8 cellular contexts compared by ENCODE assay signal in the genomic region with DNA sequence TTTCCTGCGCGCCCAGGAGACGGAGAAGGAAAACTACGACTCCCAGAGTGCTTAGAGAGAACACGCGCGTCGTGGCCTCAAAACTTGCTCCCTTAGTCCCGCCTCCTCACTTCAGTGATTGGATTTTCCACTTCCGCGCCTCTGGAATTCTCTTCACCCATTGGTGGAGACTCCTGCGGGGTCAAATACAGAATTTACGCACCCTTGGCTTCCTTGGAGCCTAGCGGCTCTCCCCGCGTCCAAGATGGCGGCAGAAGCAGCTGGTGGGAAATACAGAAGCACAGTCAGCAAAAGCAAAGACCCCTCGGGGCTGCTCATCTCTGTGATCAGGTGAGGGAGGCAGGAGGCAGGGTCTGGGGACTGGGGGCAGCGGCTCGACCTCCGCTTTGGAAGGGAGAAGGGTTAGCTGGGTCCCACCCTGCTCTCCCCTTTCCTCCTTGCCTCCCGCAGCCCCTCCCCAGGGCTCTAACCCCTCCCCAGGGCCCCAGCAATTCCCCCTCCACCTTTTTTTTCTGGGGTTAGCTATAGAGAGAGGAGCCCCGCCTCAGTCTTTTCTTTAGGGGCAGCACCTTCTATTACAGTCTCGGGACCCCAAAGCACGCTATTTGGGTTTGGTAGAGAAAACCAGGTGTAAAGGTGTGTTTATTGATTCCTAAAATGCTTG. TPM values are rescaled to one million over a fixed set of nuclear protein-coding genes. Genes with fewer than 3 reads are reported as not detected.
DNase-seq lines count a peak whose midpoint lies in the region; FAIRE-seq and TF ChIP-seq lines count a peak whose summit lies in the region.

TSS of gene EXOC4 (plus strand) at position 221 of the 664 bp plus-strand sequence.

- peak within 1 kb of the TSS; percentile 94 for H3K18ac ChIP-seq in neuronal stem cell (ENCODE audit: low read length)

- DNase-seq in GM03348 (ENCODE audit: low spot score) (peak; percentile 97), HFF-Myc (ENCODE audit: extremely low read depth, low read depth) (peak; percentile 96), NAMALWA (ENCODE audit: low spot score) (peak; percentile 100), SK-N-DZ (ENCODE audit: low spot score) (peak; percentile 99), frontal cortex (ENCODE audit: low spot score in 2 of 2) (peak; percentile 70 to 85), neuronal stem cell (ENCODE audit: low spot score) (peak; percentile 98)
- DNase-seq in activated naive CD4-positive, alpha-beta T cell treated with anti-CD3 and anti-CD28 coated beads for 36 hours, result peak; percentile 96

- H2BK12ac ChIP-seq in neuronal stem cell (ENCODE audit: low read length), result no peak within 1 kb of the TSS

- H2BK120ac ChIP-seq in neuronal stem cell (ENCODE audit: low read depth, low read length), result no peak within 1 kb of the TSS

- no peaks in the 10 kb centered on the region for H3K79me1 ChIP-seq in neuronal stem cell (ENCODE audit: low read depth, low read length)

- no peaks in the 10 kb centered on the region for H3K9me3 Mint-ChIP-seq in activated naive CD4-positive, alpha-beta T cell treated with anti-CD3 and anti-CD28 coated beads for 36 hours

- FAIRE-seq in frontal cortex (lab: Jason Lieb, UNC), result peak; percentile 98

- H3K4me1 Mint-ChIP-seq in activated naive CD4-positive, alpha-beta T cell treated with anti-CD3 and anti-CD28 coated beads for 36 hours (ENCODE audit: low read depth), result peaks cover 29% of the 10 kb centered on the region

- H3K4me1 ChIP-seq in neuronal stem cell (ENCODE audit: control insufficient read depth in 2 of 2, insufficient read depth in 1 of 2, low read depth in 1 of 2, low read length in 2 of 2), result no peaks in the 10 kb centered on the region

- peak within 1 kb of the TSS; percentile 27 for H3K14ac ChIP-seq in neuronal stem cell (ENCODE audit: low read length)

- H3K36me3 Mint-ChIP-seq in activated naive CD4-positive, alpha-beta T cell treated with anti-CD3 and anti-CD28 coated beads for 36 hours (ENCODE audit: low read depth), result peaks cover 4% of the 10 kb centered on the region

- no peaks in the 10 kb centered on the region for H3K27me3 Mint-ChIP-seq in activated naive CD4-positive, alpha-beta T cell treated with anti-CD3 and anti-CD28 coated beads for 36 hours (ENCODE audit: low read depth)

- H3K9ac ChIP-seq in neuronal stem cell (ENCODE audit: low read depth, low read length, poor library complexity), result peak within 1 kb of the TSS; percentile 80

- peak within 1 kb of the TSS; percentile 78 for H3K4me2 ChIP-seq in neuronal stem cell (ENCODE audit: insufficient read depth, low read length, poor library complexity, severe bottlenecking)

- H3K4me3 ChIP-seq in HFF-Myc (replicated peaks; ENCODE audit: low read depth, low read length), result peak within 1 kb of the TSS; percentile 87
- H3K4me3 ChIP-seq in neuronal stem cell (ENCODE audit: low read length in 2 of 2), result peak within 1 kb of the TSS; percentile 77 to 85

- H3K9me3 ChIP-seq in neuronal stem cell (replicated peaks in 1 of 2; ENCODE audit: control insufficient read depth in 2 of 2, insufficient read depth in 1 of 2, low read depth in 1 of 2, low read length in 2 of 2), result no peaks in the 10 kb centered on the region

- H4K91ac ChIP-seq in neuronal stem cell (ENCODE audit: low read depth, low read length, poor library complexity), result no peak within 1 kb of the TSS

- peaks cover 0 to 8% of the 10 kb centered on the region in 2 donors for H3K36me3 ChIP-seq in neuronal stem cell (replicated peaks in 1 of 2; ENCODE audit: control insufficient read depth in 2 of 2, insufficient read depth in 2 of 2, low read length in 2 of 2)

- peak within 1 kb of the TSS; percentile 90 for H3K23ac ChIP-seq in neuronal stem cell (ENCODE audit: low read depth, low read length, poor library complexity)

- H4K8ac ChIP-seq in neuronal stem cell (ENCODE audit: low read depth, low read length), result no peak within 1 kb of the TSS

- peak within 1 kb of the TSS; percentile 88 for H3K4me3 Mint-ChIP-seq in activated naive CD4-positive, alpha-beta T cell treated with anti-CD3 and anti-CD28 coated beads for 36 hours

- no peak within 1 kb of the TSS for H2AK5ac ChIP-seq in neuronal stem cell (ENCODE audit: low read depth, low read length)

- H2BK5ac ChIP-seq in neuronal stem cell (ENCODE audit: low read length), result no peak within 1 kb of the TSS

- no peak within 1 kb of the TSS for H3K4ac ChIP-seq in neuronal stem cell (ENCODE audit: low read length)

- H3K27me3 ChIP-seq in neuronal stem cell (ENCODE audit: control insufficient read depth in 3 of 3, insufficient read depth in 3 of 3, low read depth in 1 of 3, low read length in 3 of 3), result no peaks in the 10 kb centered on the region

- CTCF ChIA-PET in activated naive CD4-positive, alpha-beta T cell treated with anti-CD3 and anti-CD28 coated beads for 36 hours (lab: Charles Lee), result interaction anchor here (0.6 to 0.8 kb wide), 2 partner anchors 15 to 600 kb away, joined by 3 read pairs; no protein-coding TSS in a partner anchor

- H3K27ac ChIP-seq in neuronal stem cell (replicated peaks; ENCODE audit: low read length), result peak within 1 kb of the TSS; percentile 62

- peak within 1 kb of the TSS; percentile 94 for H2AFZ ChIP-seq in neuronal stem cell (ENCODE audit: low read length)

- H3K27ac Mint-ChIP-seq in activated naive CD4-positive, alpha-beta T cell treated with anti-CD3 and anti-CD28 coated beads for 36 hours, result peak within 1 kb of the TSS; percentile 82

- TF ChIP-seq CTCF in HFF-Myc (IDR thresholded peaks at IDR 0.05; ENCODE audit: low read depth, low read length, missing control alignments) (no peak), subcutaneous adipose tissue (IDR thresholded peaks at IDR 0.05; ENCODE audit: low read depth) (no peak)

- intact Hi-C loops in activated naive CD4-positive, alpha-beta T cell treated with anti-CD3 and anti-CD28 coated beads for 36 hours (cut with micrococcal nuclease), result loop anchor here (1.0 kb wide), 3 partner anchors 171 to 1063 kb away; partner anchors contain the start of genes CHCHD3, LRGUK and SLC35B4

- WGBS in neuronal stem cell (ENCODE audit: extremely low coverage in 2 of 2, insufficient read length in 2 of 2, insufficient replicate concordance in 1 of 2), 2 donors, result no CpG with 5 or more reads among the region's 25 CpGs

- no peak within 1 kb of the TSS for H2BK15ac ChIP-seq in neuronal stem cell (ENCODE audit: low read length)

RNA-seq across cellular contexts. Expression of gene EXOC4, which starts in this region (rescaled TPM):
- polyA plus RNA-seq in SK-N-DZ (2014; cell fraction: cytosol; rRNA removed), result 40.5 and 46.7 TPM in 2 replicates
- 15.6 and 19.3 TPM in 2 replicates for polyA plus RNA-seq in SK-N-DZ (2014; cell fraction: nucleus; rRNA removed)
- total RNA-seq in activated naive CD4-positive, alpha-beta T cell treated with anti-CD3 and anti-CD28 coated beads for 36 hours, result 10 to 100 TPM; 57.1 to 62.1 TPM
- 286 TPM for total RNA-seq in frontal cortex
- 45.1 TPM for polyA plus RNA-seq in neuronal stem cell (2013, experiment 1 of 2)
- polyA plus RNA-seq in neuronal stem cell (2013, experiment 2 of 2), result 43.6 TPM
- total RNA-seq in subcutaneous adipose tissue, result 10 to 100 TPM; 62.9 to 84.3 (median 77.3) TPM

Comparison
In these comparisons a context has a peak if more than half of its experiments do, and no peak if none do; other contexts are left out.
1. Peak in every context shown above with its lines: DNase-seq, H3K4me3 ChIP-seq and H3K27ac ChIP-seq.